ENCODE assay signal across 1 cellular context in the genomic region with DNA sequence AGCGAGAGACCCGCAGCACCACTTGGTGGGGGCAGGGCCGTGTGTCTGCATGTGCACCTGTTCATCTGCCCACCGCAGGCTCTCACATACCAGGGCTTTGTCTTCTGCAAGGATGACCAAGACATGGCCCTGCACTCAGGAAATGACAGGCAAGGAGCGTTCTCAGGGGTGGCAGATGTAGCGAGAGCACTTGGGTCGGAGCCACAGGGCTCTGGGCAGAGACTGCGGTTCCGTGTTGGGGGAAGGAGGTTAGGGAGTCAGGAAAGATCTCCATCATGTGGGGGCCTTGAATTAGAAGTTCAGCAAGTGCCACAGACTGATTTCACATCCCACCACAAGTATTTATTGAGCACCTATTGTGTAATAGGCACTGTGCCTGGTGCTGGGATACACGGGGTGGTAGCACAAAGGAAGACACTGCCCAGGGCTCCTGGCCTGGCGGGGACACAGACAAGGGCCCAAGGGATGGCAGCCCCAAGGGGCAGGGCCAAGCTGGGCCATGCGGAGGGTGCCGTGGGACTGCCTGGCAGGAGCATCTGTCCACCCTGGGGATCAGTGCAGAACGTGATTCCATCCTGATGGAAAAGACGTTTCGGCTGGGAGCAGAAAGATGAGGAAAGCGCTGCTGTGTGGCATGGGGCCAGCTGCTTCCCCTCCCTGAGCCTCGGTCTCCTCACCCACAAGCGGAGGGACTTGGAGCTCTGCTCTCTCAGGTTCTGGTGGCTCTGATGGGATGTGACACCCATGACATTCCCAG.
TF ChIP-seq lines count a peak whose summit lies in the region.

No MANE protein-coding gene starts in this region.

TF ChIP-seq in HCT116, 20 proteins besides CTCF, POLR2A, EP300 and RAD21:
- TF ChIP-seq EZH2 (IDR thresholded peaks at IDR 0.05) (no peak), POLR2AphosphoS5 (IDR thresholded peaks at IDR 0.05; ENCODE audit: low read depth, low read length) (no peak), CEBPB (IDR thresholded peaks at IDR 0.05; ENCODE audit: low read depth) (no peak), TCF7L2 (IDR thresholded peaks at IDR 0.05; ENCODE audit: borderline replicate concordance, extremely low read depth, insufficient read depth, insufficient read length) (no peak), EGR1 (IDR thresholded peaks at IDR 0.05; ENCODE audit: low read depth) (no peak), YY1 (IDR thresholded peaks at IDR 0.05; ENCODE audit: extremely low read depth, insufficient replicate concordance, low read depth, low read length) (no peak), CBX3 (IDR thresholded peaks at IDR 0.05; ENCODE audit: low read depth) (no peak)
- TF ChIP-seq, protein P1, sequence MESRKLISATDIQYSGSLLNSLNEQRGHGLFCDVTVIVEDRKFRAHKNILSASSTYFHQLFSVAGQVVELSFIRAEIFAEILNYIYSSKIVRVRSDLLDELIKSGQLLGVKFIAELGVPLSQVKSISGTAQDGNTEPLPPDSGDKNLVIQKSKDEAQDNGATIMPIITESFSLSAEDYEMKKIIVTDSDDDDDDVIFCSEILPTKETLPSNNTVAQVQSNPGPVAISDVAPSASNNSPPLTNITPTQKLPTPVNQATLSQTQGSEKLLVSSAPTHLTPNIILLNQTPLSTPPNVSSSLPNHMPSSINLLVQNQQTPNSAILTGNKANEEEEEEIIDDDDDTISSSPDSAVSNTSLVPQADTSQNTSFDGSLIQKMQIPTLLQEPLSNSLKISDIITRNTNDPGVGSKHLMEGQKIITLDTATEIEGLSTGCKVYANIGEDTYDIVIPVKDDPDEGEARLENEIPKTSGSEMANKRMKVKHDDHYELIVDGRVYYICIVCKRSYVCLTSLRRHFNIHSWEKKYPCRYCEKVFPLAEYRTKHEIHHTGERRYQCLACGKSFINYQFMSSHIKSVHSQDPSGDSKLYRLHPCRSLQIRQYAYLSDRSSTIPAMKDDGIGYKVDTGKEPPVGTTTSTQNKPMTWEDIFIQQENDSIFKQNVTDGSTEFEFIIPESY (IDR thresholded peaks at IDR 0.05; ENCODE audit: extremely low read depth, insufficient replicate concordance, low read length), result no peak
TF ChIP-seq in HCT116: peak in this region for 0.
